24 cellular contexts compared by ENCODE assay signal in genomic region chr22:31998784-31999435, GRCh38. TPM values are rescaled to one million over a fixed set of nuclear protein-coding genes. Genes with fewer than 3 reads are reported as not detected.
DNase-seq lines count a peak whose midpoint lies in the region; ATAC-seq, FAIRE-seq and TF ChIP-seq lines count a peak whose summit lies in the region.
"Had no signal": no experiment of that assay in that cellular context is flagged by ENCODE, and none has a peak within 500 bp of the region (broad histone marks: within the 10 kb centered on the region; RNA-seq: fewer than 3 reads in every experiment).

No MANE protein-coding gene starts in this region.

- no peak overlapping the region for H3K23ac ChIP-seq in trophoblast cell (ENCODE audit: low read length)

- no peaks in the 10 kb centered on the region for H3K4me1 ChIP-seq in A549
- no peaks in the 10 kb centered on the region for H3K4me1 ChIP-seq in K562 (replicated peaks in 1 of 2; ENCODE audit: control insufficient read depth in 2 of 2, insufficient read depth in 2 of 2, low read length in 2 of 2)
- peaks cover 3 to 4% of the 10 kb centered on the region in 2 experiments for H3K4me1 ChIP-seq in trophoblast cell (ENCODE audit: control insufficient read depth in 1 of 2, insufficient read depth in 2 of 2, low read length in 2 of 2)
- H3K4me1 ChIP-seq: HAP-1 had no signal

- no peak for TF ChIP-seq POLR2A in A549 (IDR thresholded peaks at IDR 0.05; ENCODE audit: low read length)
- no peak for TF ChIP-seq POLR2A in K562 (conservative IDR thresholded peaks at IDR 0.05)

- H3K4me2 ChIP-seq in A549: no peak overlapping the region
- no peak overlapping the region for H3K4me2 ChIP-seq in K562 (ENCODE audit: insufficient read depth, low read length)
- no peak overlapping the region for H3K4me2 ChIP-seq in trophoblast cell (ENCODE audit: low read length)
- H3K4me2 ChIP-seq: GM23338 had no signal

- no peak for TF ChIP-seq CTCF in A549 (IDR thresholded peaks at IDR 0.05)
- TF ChIP-seq CTCF in K562 (IDR thresholded peaks at IDR 0.05 in 2 of 3, conservative IDR thresholded peaks at IDR 0.05 in 1 of 3; ENCODE audit: insufficient read depth in 2 of 3, low read depth in 1 of 3, low read length in 3 of 3): no peak

- H3K79me1 ChIP-seq in trophoblast cell (ENCODE audit: low read length): no peaks in the 10 kb centered on the region

- CTCF ChIA-PET in A549 (lab: Yijun Ruan, JAX): no interaction called here
- CTCF ChIA-PET in K562 (lab: Yijun Ruan, JAX; ENCODE audit: low intra/inter-chr PET ratio): no interaction called here

- H3K79me2 ChIP-seq in K562 (ENCODE audit: control insufficient read depth, insufficient read depth, low read length) (no peaks in the 10 kb centered on the region), trophoblast cell (ENCODE audit: control insufficient read depth, insufficient read depth, low read length, poor library complexity) (no peaks in the 10 kb centered on the region)

- H4K20me1 ChIP-seq in K562 (replicated peaks; ENCODE audit: control insufficient read depth, insufficient read depth, low read length): no peaks in the 10 kb centered on the region

- BruUV-seq in K562 (replicated peaks; lab: Mats Ljungman, UMichigan): no TSS peak

- DNase-seq in A549 (ENCODE audit: low read depth in 1 of 2, low spot score in 1 of 2) (no peak), K562 (ENCODE audit: extremely low read depth in 1 of 4, low spot score in 3 of 4) (no peak), trophoblast cell (no peak), inferior parietal cortex (ENCODE audit: extremely low spot score) (no peak), NCI-H1092 (lab: John Stamatoyannopoulos, UW) (no peak)
- no peak for DNase-seq in stimulated activated naive CD8-positive, alpha-beta T cell treated with anti-CD3 and anti-CD28 coated beads, Interleukin-15, Interleukin-2, amounts not matched to agents 100 U/mL and 50 U/mL, for 24 hours
- DNase-seq: 8988T; C1 segment of cervical spinal cord; Calu3; CD4-positive, alpha-beta memory T cell; COR-L47; DMS53; DMS79 treated with DMSO at 0.1 percent for 48 hours; GF-D8; HFFc6 had no signal

- 77% methylated on average over 4 of the region's 4 CpGs for WGBS in A549 (ENCODE audit: missing lambda C conversion rate)
- 5% methylated on average over 4 of the region's 4 CpGs for WGBS in K562 (ENCODE audit: insufficient coverage, low coverage, missing lambda C conversion rate)
- 100% methylated on average over 1 of the region's 4 CpGs for WGBS in trophoblast cell (ENCODE audit: extremely low coverage, insufficient coverage, insufficient read length)

- H2BK120ac ChIP-seq in trophoblast cell (ENCODE audit: insufficient read depth, low read length, poor library complexity): no peak overlapping the region

- no peak for ATAC-seq in A549
- ATAC-seq in K562: no peak
- no peak for ATAC-seq in stimulated activated naive CD8-positive, alpha-beta T cell treated with anti-CD3 and anti-CD28 coated beads, Interleukin-15, Interleukin-2, amounts not matched to agents 100 U/mL and 50 U/mL, for 24 hours
- ATAC-seq: GM23338 had no signal

- no peaks in the 10 kb centered on the region for H3K27me3 ChIP-seq in K562 (ENCODE audit: control insufficient read depth in 2 of 2, insufficient read depth in 2 of 2, low read length in 2 of 2)
- H3K27me3 ChIP-seq in trophoblast cell (ENCODE audit: insufficient read depth, low read length): no peaks in the 10 kb centered on the region

- H3K4me3 ChIP-seq in A549: no peak overlapping the region
- H3K4me3 ChIP-seq in K562: no peak overlapping the region
- H3K4me3 ChIP-seq in trophoblast cell (ENCODE audit: low read depth, low read length): no peak overlapping the region
- H3K4me3 ChIP-seq: GM23338, HAP-1 had no signal

- H3K36me3 ChIP-seq in K562 (ENCODE audit: control insufficient read depth, insufficient read depth, low read length) (no peaks in the 10 kb centered on the region), trophoblast cell (ENCODE audit: control insufficient read depth in 1 of 2, insufficient read depth in 2 of 2, low read length in 2 of 2) (no peaks in the 10 kb centered on the region)
- H3K36me3 ChIP-seq: HAP-1 had no signal

- H2AFZ ChIP-seq in K562 (ENCODE audit: low read depth, low read length): no peak overlapping the region
- no peak overlapping the region for H2AFZ ChIP-seq in trophoblast cell (ENCODE audit: insufficient read depth, low read length, poor library complexity)
- H2AFZ ChIP-seq: GM23338 had no signal

- H3K9me1 ChIP-seq in K562 (ENCODE audit: control insufficient read depth, insufficient read depth, low read length): no peaks in the 10 kb centered on the region

- TF ChIP-seq RAD21 in A549 (conservative IDR thresholded peaks at IDR 0.05 in 1 of 2, IDR thresholded peaks at IDR 0.05 in 1 of 2): no peak
- TF ChIP-seq RAD21 in K562 (CRISPR knock-in tag; conservative IDR thresholded peaks at IDR 0.05 in 1 of 2, IDR thresholded peaks at IDR 0.05 in 1 of 2): no peak

- no peak overlapping the region for H3K14ac ChIP-seq in trophoblast cell (ENCODE audit: low read length)

- H3K9ac ChIP-seq in K562 (ENCODE audit: insufficient read depth in 1 of 2, low read depth in 2 of 2, low read length in 2 of 2): no peak overlapping the region
- no peak overlapping the region for H3K9ac ChIP-seq in trophoblast cell (ENCODE audit: low read length)

- no peak overlapping the region for H2BK5ac ChIP-seq in trophoblast cell (ENCODE audit: low read depth, low read length, poor library complexity)

- H4K8ac ChIP-seq in trophoblast cell (ENCODE audit: low read depth, low read length): no peak overlapping the region

- TF ChIP-seq EP300 in A549 (IDR thresholded peaks at IDR 0.05): no peak
- TF ChIP-seq EP300 in K562 (IDR thresholded peaks at IDR 0.05; ENCODE audit: low read length): no peak

- intact Hi-C loops in K562 (cut with micrococcal nuclease): no loop called here

- no peak overlapping the region for H4K91ac ChIP-seq in trophoblast cell (ENCODE audit: low read depth, low read length)

- no peak overlapping the region for H3K4ac ChIP-seq in trophoblast cell (ENCODE audit: low read depth, low read length)

- H3K9me3 ChIP-seq in A549 (no peaks in the 10 kb centered on the region), K562 (replicated peaks; ENCODE audit: control insufficient read depth, insufficient read depth, low read depth, low read length) (no peaks in the 10 kb centered on the region), trophoblast cell (ENCODE audit: insufficient read depth, low read depth, low read length) (no peaks in the 10 kb centered on the region)
- H3K9me3 ChIP-seq: HAP-1 had no signal

- no peak overlapping the region for H2AK5ac ChIP-seq in trophoblast cell (ENCODE audit: low read length)

- POLR2A ChIA-PET in A549 (lab: Yijun Ruan, JAX) (no interaction called here), K562 (lab: Yijun Ruan, JAX) (interaction anchor here (1.0 kb wide), 1 partner anchor 91 kb away, joined by 3 read pairs; no protein-coding TSS in a partner anchor)

- H3K27ac ChIP-seq in A549 (no peak overlapping the region), K562 (ENCODE audit: extremely low read depth, low read depth, low read length) (no peak overlapping the region), trophoblast cell (ENCODE audit: low read depth, low read length) (no peak overlapping the region)

- H3K18ac ChIP-seq in trophoblast cell (ENCODE audit: low read length): no peak overlapping the region

- no peak for FAIRE-seq in A549 (lab: Jason Lieb, UNC)
- FAIRE-seq in K562 (lab: Jason Lieb, UNC): no peak
- FAIRE-seq: GM12891, GM18507, H54 had no signal

- in situ Hi-C loops in K562 (cut with MboI): no loop called here

- H2BK12ac ChIP-seq in trophoblast cell (ENCODE audit: low read length): peak overlapping the region; percentile 11

- H4K12ac ChIP-seq in trophoblast cell (ENCODE audit: low read depth, low read length): no peak overlapping the region

RNA-seq across cellular contexts. Expression of gene SLC5A1, which starts 44.2 kb away (rescaled TPM):
- 0.04 and 0.08 TPM in 2 replicates for polyA plus RNA-seq in A549 (2011; rRNA removed)
- 0.01 TPM in 1 of 2 replicates, not detected in the other for polyA plus RNA-seq in A549 (2012; cell fraction: cytosol; rRNA removed)
- 0.08 TPM in 1 of 2 replicates, not detected in the other for polyA plus RNA-seq in A549 (2012; cell fraction: nucleus; rRNA removed)
- 0.01 to 0.03 TPM in 2 of 3 replicates, not detected in the other for polyA plus RNA-seq in A549 (2017; fragmentation: RNase III; extraction: RNeasy Plus Mini Kit Qiagen cat#74134 plus additional on column Dnase treatment)
- polyA minus RNA-seq in A549 (2011; rRNA and poly(A)+ RNA removed): not detected in 2 replicates
- total RNA-seq in K562 (2011; cell fraction: chromatin; rRNA removed; ENCODE audit: low replicate concordance): not detected in 2 replicates
- total RNA-seq in K562 (2011; cell fraction: nucleolus; rRNA removed): not detected in 2 replicates
- 0.15 TPM in 1 of 2 replicates, not detected in the other for total RNA-seq in K562 (2011; cell fraction: nucleoplasm; rRNA removed)
- total RNA-seq in K562 (2014; rRNA removed): not detected in 2 replicates
- total RNA-seq in K562 (2014; rRNA removed; fragmentation: Illumina TruSeq; extraction: Trizol): not detected in 2 replicates
- total RNA-seq in K562 (2015; rRNA removed; fragmentation: Illumina TruSeq; extraction: Trizol): not detected in 2 replicates
- not detected in 2 replicates for total RNA-seq in K562 (2021)
- not detected in 2 replicates for polyA plus RNA-seq in K562 (2011; rRNA removed)
- not detected in 2 replicates for polyA plus RNA-seq in K562 (2011; cell fraction: cytosol; rRNA removed)
- polyA plus RNA-seq in K562 (2011; cell fraction: nucleus; rRNA removed): not detected in 2 replicates
- polyA plus RNA-seq in K562 (2012): not detected in 2 replicates
- not detected in 2 replicates for polyA plus RNA-seq in K562 (2014; fragmentation: Illumina TruSeq; extraction: Trizol)
- polyA plus RNA-seq in K562 (2014; fragmentation: Nextera tagmentation; extraction: Ambion mirVana): not detected
- not detected in 2 replicates for polyA plus RNA-seq in K562 (2014; rRNA removed)
- not detected in 2 replicates for polyA minus RNA-seq in K562 (2011; rRNA and poly(A)+ RNA removed)
- polyA minus RNA-seq in K562 (2011; cell fraction: cytosol; rRNA and poly(A)+ RNA removed): not detected in 2 replicates
- polyA minus RNA-seq in K562 (2011; cell fraction: nucleus; rRNA and poly(A)+ RNA removed): not detected in 2 replicates
- polyA plus RNA-seq in trophoblast cell (2013): 0.03 TPM in 1 of 2 replicates, not detected in the other
- total RNA-seq: A673; CD4-positive, alpha-beta memory T cell; Daoy; G401; HFFc6 had no signal
- polyA plus RNA-seq: BJ; CD4-positive, alpha-beta memory T cell; GM23338 had no signal

RNA-seq across cellular contexts. Expression of gene YWHAH, which starts 54.6 kb away (rescaled TPM):
- polyA plus RNA-seq in A549 (2011; rRNA removed) (113 and 137 TPM in 2 replicates), A549 (2017; fragmentation: RNase III; extraction: RNeasy Plus Mini Kit Qiagen cat#74134 plus additional on column Dnase treatment) (91.9 to 102 TPM (median 97.5 TPM) in 3 replicates), K562 (2011; rRNA removed) (100 and 119 TPM in 2 replicates), K562 (2014; fragmentation: Illumina TruSeq; extraction: Trizol) (171 and 177 TPM in 2 replicates), K562 (2014; fragmentation: Nextera tagmentation; extraction: Ambion mirVana) (10 to 100 TPM; 32.0 to 39.6 TPM), K562 (2014; rRNA removed) (105 and 106 TPM in 2 replicates)
- polyA plus RNA-seq in A549 (2012; cell fraction: cytosol; rRNA removed): 110 and 125 TPM in 2 replicates
- polyA plus RNA-seq in A549 (2012; cell fraction: nucleus; rRNA removed): 45.7 and 49.0 TPM in 2 replicates
- polyA minus RNA-seq in A549 (2011; rRNA and poly(A)+ RNA removed): 62.2 and 63.2 TPM in 2 replicates
- 39.0 and 61.0 TPM in 2 replicates for total RNA-seq in K562 (2011; cell fraction: chromatin; rRNA removed; ENCODE audit: low replicate concordance)
- 24.5 and 26.3 TPM in 2 replicates for total RNA-seq in K562 (2011; cell fraction: nucleolus; rRNA removed)
- total RNA-seq in K562 (2011; cell fraction: nucleoplasm; rRNA removed): 31.3 and 37.5 TPM in 2 replicates
- total RNA-seq in K562 (2014; rRNA removed) (97.3 and 109 TPM in 2 replicates), K562 (2014; rRNA removed; fragmentation: Illumina TruSeq; extraction: Trizol) (140 and 203 TPM in 2 replicates), K562 (2015; rRNA removed; fragmentation: Illumina TruSeq; extraction: Trizol) (106 and 114 TPM in 2 replicates), K562 (2021) (141 and 162 TPM in 2 replicates)
- polyA plus RNA-seq in K562 (2011; cell fraction: cytosol; rRNA removed): 104 and 112 TPM in 2 replicates
- polyA plus RNA-seq in K562 (2011; cell fraction: nucleus; rRNA removed): 42.9 and 49.4 TPM in 2 replicates
- 72.8 and 107 TPM in 2 replicates for polyA plus RNA-seq in K562 (2012)
- 72.4 and 90.3 TPM in 2 replicates for polyA minus RNA-seq in K562 (2011; rRNA and poly(A)+ RNA removed)
- 43.7 and 66.7 TPM in 2 replicates for polyA minus RNA-seq in K562 (2011; cell fraction: cytosol; rRNA and poly(A)+ RNA removed)
- polyA minus RNA-seq in K562 (2011; cell fraction: nucleus; rRNA and poly(A)+ RNA removed): 13.2 and 25.0 TPM in 2 replicates
- polyA plus RNA-seq in trophoblast cell (2013): 139 TPM in 2 replicates

Comparison
In these comparisons a context has a peak if more than half of its experiments do, and no peak if none do; other contexts are left out.
1. Of the 35 proteins assayed by ChIP-seq in both K562 and A549: peak only in K562: none; only in A549: MAFK; in both: none; in neither: 34.